In genomic region chr5:154753792-154754191, GRCh38 we compare ENCODE assay signal across 8 cellular contexts. TPM values are rescaled to one million over a fixed set of nuclear protein-coding genes. Genes with fewer than 3 reads are reported as not detected.
DNase-seq lines count a peak whose midpoint lies in the region; ATAC-seq and TF ChIP-seq lines count a peak whose summit lies in the region.

No MANE protein-coding gene starts in this region.

- H3F3A ChIP-seq in GM23338 (replicated peaks; ENCODE audit: low read depth): peaks cover 12% of the 10 kb centered on the region

- no peak for TF ChIP-seq CTCF in 22Rv1 (IDR thresholded peaks at IDR 0.05)
- TF ChIP-seq CTCF in GM23338 (conservative IDR thresholded peaks at IDR 0.05; ENCODE audit: low read depth in 2 of 2): no peak

- H3K9me3 Mint-ChIP-seq in GM23338: peaks cover 4% of the 10 kb centered on the region; the same call in 2 of the 3 replicates
- no peaks in the 10 kb centered on the region for H3K9me3 Mint-ChIP-seq in activated T-helper 2 cell treated with anti-CD3 and anti-CD28 coated beads, Interferon-gamma antibody, Interleukin-2, Interleukin-4, amounts not matched to agents 10 μg/mL and 5 μg/mL and 100 μg/mL, durations not matched to agents 14 hours and 24 hours and 36 hours

- H3K27ac Mint-ChIP-seq in GM23338: peak overlapping the region; percentile 92
- H3K27ac Mint-ChIP-seq in activated T-helper 2 cell treated with anti-CD3 and anti-CD28 coated beads, Interferon-gamma antibody, Interleukin-2, Interleukin-4, amounts not matched to agents 10 μg/mL and 5 μg/mL and 100 μg/mL, durations not matched to agents 14 hours and 24 hours and 36 hours: peak overlapping the region; percentile 97

- H3K27ac ChIP-seq in 22Rv1 (peak overlapping the region; percentile 85), GM23338 (ENCODE audit: low read depth) (peak overlapping the region; percentile 95), rectal smooth muscle tissue (ENCODE audit: low read depth, low read length) (peak overlapping the region; percentile 96)

- peaks cover 8% of the 10 kb centered on the region for H3K36me3 Mint-ChIP-seq in GM23338 (ENCODE audit: low read depth)
- H3K36me3 Mint-ChIP-seq in activated T-helper 2 cell treated with anti-CD3 and anti-CD28 coated beads, Interferon-gamma antibody, Interleukin-2, Interleukin-4, amounts not matched to agents 10 μg/mL and 5 μg/mL and 100 μg/mL, durations not matched to agents 14 hours and 24 hours and 36 hours (ENCODE audit: low read depth): peaks cover 18% of the 10 kb centered on the region

- H3K79me2 ChIP-seq in GM23338 (replicated peaks; ENCODE audit: insufficient read depth): peaks cover 59% of the 10 kb centered on the region

- peak overlapping the region; percentile 68 for H3K4me3 Mint-ChIP-seq in GM23338
- H3K4me3 Mint-ChIP-seq in activated T-helper 2 cell treated with anti-CD3 and anti-CD28 coated beads, Interferon-gamma antibody, Interleukin-2, Interleukin-4, amounts not matched to agents 10 μg/mL and 5 μg/mL and 100 μg/mL, durations not matched to agents 14 hours and 24 hours and 36 hours (ENCODE audit: low read depth): peak overlapping the region; percentile 84

- peak overlapping the region; percentile 71 for H3K4me2 ChIP-seq in GM23338

- peaks cover 39% of the 10 kb centered on the region for H3K4me1 ChIP-seq in GM23338 (ENCODE audit: insufficient read depth)
- peaks cover 20% of the 10 kb centered on the region for H3K4me1 ChIP-seq in rectal smooth muscle tissue (ENCODE audit: control insufficient read depth, insufficient read depth, low read length)

- no peak for ATAC-seq in GM23338
- ATAC-seq in Right ventricle myocardium superior (ENCODE audit: poor library complexity): peak; percentile 65
- no peak for ATAC-seq in HG03135 (IDR thresholded peaks at IDR 0.05; ENCODE audit: unreplicated experiment)

- peaks cover 13% of the 10 kb centered on the region for H3K27me3 Mint-ChIP-seq in GM23338 (ENCODE audit: insufficient read depth, low read depth, poor library complexity)
- no peaks in the 10 kb centered on the region for H3K27me3 Mint-ChIP-seq in activated T-helper 2 cell treated with anti-CD3 and anti-CD28 coated beads, Interferon-gamma antibody, Interleukin-2, Interleukin-4, amounts not matched to agents 10 μg/mL and 5 μg/mL and 100 μg/mL, durations not matched to agents 14 hours and 24 hours and 36 hours (ENCODE audit: low read depth)

- H3K9ac ChIP-seq in rectal smooth muscle tissue (ENCODE audit: low read length): no peak overlapping the region

- peaks cover 35% of the 10 kb centered on the region for H3K4me1 Mint-ChIP-seq in GM23338
- H3K4me1 Mint-ChIP-seq in activated T-helper 2 cell treated with anti-CD3 and anti-CD28 coated beads, Interferon-gamma antibody, Interleukin-2, Interleukin-4, amounts not matched to agents 10 μg/mL and 5 μg/mL and 100 μg/mL, durations not matched to agents 14 hours and 24 hours and 36 hours (ENCODE audit: low read depth): peaks cover 25% of the 10 kb centered on the region

- no peaks in the 10 kb centered on the region for H3K27me3 ChIP-seq in GM23338 (ENCODE audit: insufficient read depth)
- H3K27me3 ChIP-seq in rectal smooth muscle tissue (ENCODE audit: control insufficient read depth, insufficient read depth, low read length): no peaks in the 10 kb centered on the region

- peaks cover 9% of the 10 kb centered on the region for H4K20me1 ChIP-seq in GM23338 (replicated peaks; ENCODE audit: insufficient read depth)

- H3K4me3 ChIP-seq in GM23338 (peak overlapping the region; percentile 57), rectal smooth muscle tissue (ENCODE audit: low read length) (peak overlapping the region; percentile 35)

- intact Hi-C loops in activated T-helper 2 cell treated with anti-CD3 and anti-CD28 coated beads, Interferon-gamma antibody, Interleukin-2, Interleukin-4, amounts not matched to agents 10 μg/mL and 5 μg/mL and 100 μg/mL, durations not matched to agents 14 hours and 24 hours and 36 hours (cut with micrococcal nuclease): loop anchor here (2.0 to 10.0 kb wide), 2 partner anchors 71 to 559 kb away; partner anchors contain the start of gene GALNT10
- intact Hi-C loops in Right ventricle myocardium superior (cut with DNase I): loop anchor here (5.0 kb wide), 1 partner anchor 71 kb away; no protein-coding TSS in a partner anchor

- no peaks in the 10 kb centered on the region for H3K9me2 ChIP-seq in GM23338 (ENCODE audit: insufficient read depth)

- DNase-seq in GM23338 (ENCODE audit: low spot score) (no peak), Right ventricle myocardium superior (peak; percentile 80), NCI-H1417 treated with DMSO at 0.1 percent for 48 hours (lab: John Stamatoyannopoulos, UW) (no peak), NCI-H1092 treated with DMSO at 0.1 percent for 48 hours (lab: John Stamatoyannopoulos, UW) (no peak)
- DNase-seq in activated T-helper 2 cell treated with anti-CD3 and anti-CD28 coated beads, Interferon-gamma antibody, Interleukin-2, Interleukin-4, amounts not matched to agents 10 μg/mL and 5 μg/mL and 100 μg/mL, durations not matched to agents 14 hours and 24 hours and 36 hours (ENCODE audit: low spot score): no peak

- H3K36me3 ChIP-seq in GM23338 (ENCODE audit: insufficient read depth): no peaks in the 10 kb centered on the region
- no peaks in the 10 kb centered on the region for H3K36me3 ChIP-seq in rectal smooth muscle tissue (ENCODE audit: control insufficient read depth, insufficient read depth, low read length)

- no peak overlapping the region for H2AFZ ChIP-seq in GM23338

TF ChIP-seq in GM23338, 12 proteins besides CTCF, POLR2A, EP300 and RAD21:
- no peak for TF ChIP-seq REST (IDR thresholded peaks at IDR 0.05; ENCODE audit: unreplicated experiment)
- no peak for TF ChIP-seq ETS1 (IDR thresholded peaks at IDR 0.05)
- no peak for TF ChIP-seq JUNB (IDR thresholded peaks at IDR 0.05; ENCODE audit: unreplicated experiment)
- no peak for TF ChIP-seq CREB1 (CRISPR knock-in tag; IDR thresholded peaks at IDR 0.05; ENCODE audit: low read depth)

RNA-seq across cellular contexts. Expression of gene LARP1, which starts 1.4 kb away (rescaled TPM):
- total RNA-seq in GM23338 (2014; rRNA removed; shearing (Covaris generic)): 267 and 302 TPM in 2 replicates
- polyA plus RNA-seq in GM23338 (2016; fragmentation: Nextera tagmentation; extraction: Ambion mirVana): 133 and 153 TPM in 2 replicates
- total RNA-seq in activated T-helper 2 cell treated with anti-CD3 and anti-CD28 coated beads, Interferon-gamma antibody, Interleukin-2, Interleukin-4, amounts not matched to agents 10 μg/mL and 5 μg/mL and 100 μg/mL, durations not matched to agents 14 hours and 24 hours and 36 hours: 278 and 301 TPM in 2 replicates
- total RNA-seq in Right ventricle myocardium superior: 151 TPM
